Comparison of ENCODE assay signal across 9 cellular contexts in the genomic region with DNA sequence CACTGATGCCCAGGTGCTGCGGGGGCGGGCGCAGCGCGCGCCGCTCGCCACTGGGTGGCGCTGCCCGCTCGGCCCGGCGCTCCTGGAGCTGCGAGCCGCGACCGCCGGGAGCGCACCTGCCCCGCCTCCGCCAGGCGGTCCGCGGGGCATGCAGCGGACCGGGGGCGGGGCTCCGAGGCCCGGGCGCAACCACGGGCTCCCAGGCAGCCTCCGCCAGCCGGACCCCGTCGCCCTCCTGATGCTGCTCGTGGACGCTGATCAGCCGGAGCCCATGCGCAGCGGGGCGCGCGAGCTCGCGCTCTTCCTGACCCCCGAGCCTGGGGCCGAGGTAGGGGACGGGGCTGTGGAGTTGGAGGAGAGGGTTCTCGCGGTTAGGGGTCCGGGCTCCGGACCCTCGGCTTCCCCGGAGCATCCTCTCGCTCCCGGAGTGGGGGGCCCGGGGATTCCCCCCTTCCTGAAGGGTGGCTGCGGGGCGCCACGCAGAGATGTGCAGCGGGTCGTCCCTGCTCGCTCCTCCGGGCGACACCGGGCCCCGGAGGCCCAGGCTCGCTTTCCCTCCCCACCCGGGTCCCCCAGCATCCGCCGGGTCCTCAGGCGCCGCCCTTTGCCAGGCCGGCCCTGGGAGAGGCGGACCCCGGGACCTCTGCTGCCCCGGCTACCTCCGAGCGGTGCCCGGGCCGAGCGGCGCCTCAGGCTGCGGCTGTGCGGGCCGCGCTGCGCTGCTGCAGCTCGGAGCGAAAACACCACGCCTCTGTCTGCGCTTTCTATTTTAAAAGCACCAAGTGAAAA. TPM values are rescaled to one million over a fixed set of nuclear protein-coding genes. Genes with fewer than 3 reads are reported as not detected.
A peak's percentile ranks its signal among the peaks of the same experiment; 100 is the strongest.
DNase-seq lines count a peak whose midpoint lies in the region; ATAC-seq, FAIRE-seq and TF ChIP-seq lines count a peak whose summit lies in the region.
"Had no signal": no experiment of that assay in that cellular context is flagged by ENCODE, and none has a peak within 500 bp of the region (broad histone marks: within the 10 kb centered on the region; RNA-seq: fewer than 3 reads in every experiment).

A gene with protein sequence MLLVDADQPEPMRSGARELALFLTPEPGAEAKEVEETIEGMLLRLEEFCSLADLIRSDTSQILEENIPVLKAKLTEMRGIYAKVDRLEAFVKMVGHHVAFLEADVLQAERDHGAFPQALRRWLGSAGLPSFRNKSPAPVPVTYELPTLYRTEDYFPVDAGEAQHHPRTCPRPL (plus strand): TSS at position 216 of the 789 bp plus-strand sequence. CDS start 23 bp downstream, at position 239.

- no TSS peak for BruUV-seq in endothelial cell of umbilical vein (replicated peaks; lab: Mats Ljungman, UMichigan)

- H3K36me3 ChIP-seq in BLaER1 treated with 17β-estradiol and CSF1 and Interleukin-3, amounts not matched to agents 10 nM and 100 nM, result peaks cover 0 to 22% (median 3%) of the 10 kb centered on the region in 11 experiments; a peak in 7 of 22 replicates
- no peaks in the 10 kb centered on the region for H3K36me3 ChIP-seq in endothelial cell of umbilical vein (ENCODE audit: control insufficient read depth in 2 of 2, extremely low read depth in 1 of 2, insufficient read depth in 2 of 2, low read length in 2 of 2)

- H3K9me3 Mint-ChIP-seq in activated CD8-positive, alpha-beta memory T cell treated with anti-CD3 and anti-CD28 coated beads, Interleukin-2, amount 10 ng/mL, durations not matched to agents 7 days and 5 days (ENCODE audit: low read depth), result no peaks in the 10 kb centered on the region

- H3K27ac ChIP-seq in BLaER1 treated with 17β-estradiol and CSF1 and Interleukin-3, amounts not matched to agents 10 nM and 100 nM, result peak within 1 kb of the TSS; percentile 4 to 92 (median 87); a peak in 20 of 22 replicates
- no peak within 1 kb of the TSS for H3K27ac ChIP-seq in endothelial cell of umbilical vein (ENCODE audit: insufficient read depth, low read depth, low read length)

- H3K36me3 Mint-ChIP-seq in activated CD8-positive, alpha-beta memory T cell treated with anti-CD3 and anti-CD28 coated beads, Interleukin-2, amount 10 ng/mL, durations not matched to agents 7 days and 5 days, result peaks cover 8% of the 10 kb centered on the region

- H3K9me1 ChIP-seq in endothelial cell of umbilical vein (replicated peaks; ENCODE audit: control insufficient read depth, extremely low read depth, insufficient read depth, low read length), result no peaks in the 10 kb centered on the region

- H3K4me3 ChIP-seq in BLaER1 treated with 17β-estradiol and CSF1 and Interleukin-3, amounts not matched to agents 10 nM and 100 nM, result peak within 1 kb of the TSS; percentile 74 to 95 (median 92)
- peak within 1 kb of the TSS; percentile 70 to 82 (median 76) for H3K4me3 ChIP-seq in endothelial cell of umbilical vein (replicated peaks in 1 of 3; ENCODE audit: insufficient read depth in 1 of 3, low read depth in 1 of 3, low read length in 3 of 3)

- dilution Hi-C loops in endothelial cell of umbilical vein (cut with MboI; ENCODE audit: extremely low pct_ligation_motif_present, low sequenced_read_pairs), result no loop called here

- POLR2A ChIA-PET in endothelial cell of umbilical vein (lab: Charles Lee), result interaction anchor here (1.1 kb wide), 1 partner anchor 136 kb away, joined by 6 read pairs; the partner anchor contains the start of gene ADNP

- H3K79me2 ChIP-seq in endothelial cell of umbilical vein (ENCODE audit: control insufficient read depth, insufficient read depth, low read length), result no peaks in the 10 kb centered on the region

- TF ChIP-seq CTCF in endothelial cell of umbilical vein (IDR thresholded peaks at IDR 0.05; ENCODE audit: extremely low read depth in 1 of 2, insufficient read depth in 1 of 2, low read depth in 1 of 2, low read length in 2 of 2), result peak; percentile 74 to 98

- DNase-seq in NOMO-1 (lab: John Stamatoyannopoulos, UW; ENCODE audit: unreplicated experiment in 2 of 2) (peak; percentile 64 to 76), endothelial cell of umbilical vein (ENCODE audit: low read depth, low spot score) (peak; percentile 81), mucosa of gallbladder (ENCODE audit: low spot score) (peak; percentile 83)
- DNase-seq in activated CD8-positive, alpha-beta memory T cell treated with anti-CD3 and anti-CD28 coated beads, Interleukin-2, amount 10 ng/mL, durations not matched to agents 7 days and 5 days, result peak; percentile 87
- DNase-seq in stimulated activated CD8-positive, alpha-beta memory T cell treated with anti-CD3 and anti-CD28 coated beads, Interleukin-4, amount 100 ng/mL, for 24 hours (ENCODE audit: low read depth), result peak; percentile 79

- intact Hi-C loops in endothelial cell of umbilical vein (cut with micrococcal nuclease), result loop anchor here (1.0 kb wide), 3 partner anchors 23 to 186 kb away; no protein-coding TSS in a partner anchor

- H3K27me3 ChIP-seq in BLaER1 treated with 17β-estradiol and CSF1 and Interleukin-3, amounts not matched to agents 10 nM and 100 nM, result no peaks in the 10 kb centered on the region
- H3K27me3 ChIP-seq in endothelial cell of umbilical vein (ENCODE audit: control insufficient read depth in 2 of 2, insufficient read depth in 2 of 2, low read length in 2 of 2), result no peaks in the 10 kb centered on the region

- peaks cover 0 to 11% (median 0%) of the 10 kb centered on the region in 11 experiments; a peak in 2 of 22 replicates for H4K20me1 ChIP-seq in BLaER1 treated with 17β-estradiol and CSF1 and Interleukin-3, amounts not matched to agents 10 nM and 100 nM
- no peaks in the 10 kb centered on the region for H4K20me1 ChIP-seq in endothelial cell of umbilical vein (replicated peaks; ENCODE audit: control insufficient read depth, extremely low read depth, insufficient read depth, low read length)

- H3K4me1 ChIP-seq in BLaER1 treated with 17β-estradiol and CSF1 and Interleukin-3, amounts not matched to agents 10 nM and 100 nM, result peaks cover 27 to 76% (median 68%) of the 10 kb centered on the region in 10 experiments
- peaks cover 10% of the 10 kb centered on the region for H3K4me1 ChIP-seq in endothelial cell of umbilical vein (ENCODE audit: control insufficient read depth, extremely low read depth, insufficient read depth, low read length)

- TF ChIP-seq POLR2A in endothelial cell of umbilical vein (IDR thresholded peaks at IDR 0.05; ENCODE audit: low read depth, low read length), result no peak

- H3K4me3 Mint-ChIP-seq in activated CD8-positive, alpha-beta memory T cell treated with anti-CD3 and anti-CD28 coated beads, Interleukin-2, amount 10 ng/mL, durations not matched to agents 7 days and 5 days, result peak within 1 kb of the TSS; percentile 83

- no peaks in the 10 kb centered on the region for H3K27me3 Mint-ChIP-seq in activated CD8-positive, alpha-beta memory T cell treated with anti-CD3 and anti-CD28 coated beads, Interleukin-2, amount 10 ng/mL, durations not matched to agents 7 days and 5 days

- peaks cover 40% of the 10 kb centered on the region for H3K4me1 Mint-ChIP-seq in activated CD8-positive, alpha-beta memory T cell treated with anti-CD3 and anti-CD28 coated beads, Interleukin-2, amount 10 ng/mL, durations not matched to agents 7 days and 5 days

- peak within 1 kb of the TSS; percentile 71 to 92 (median 89) for H3K9ac ChIP-seq in BLaER1 treated with 17β-estradiol and CSF1 and Interleukin-3, amounts not matched to agents 10 nM and 100 nM
- H3K9ac ChIP-seq in endothelial cell of umbilical vein (replicated peaks; ENCODE audit: extremely low read depth, insufficient read depth, low read length), result peak within 1 kb of the TSS; percentile 12

- peak within 1 kb of the TSS; percentile 78 to 95 (median 90) for H3K4me2 ChIP-seq in BLaER1 treated with 17β-estradiol and CSF1 and Interleukin-3, amounts not matched to agents 10 nM and 100 nM
- H3K4me2 ChIP-seq in endothelial cell of umbilical vein (ENCODE audit: insufficient read depth, low read length), result peak within 1 kb of the TSS; percentile 90

- H3K27ac Mint-ChIP-seq in activated CD8-positive, alpha-beta memory T cell treated with anti-CD3 and anti-CD28 coated beads, Interleukin-2, amount 10 ng/mL, durations not matched to agents 7 days and 5 days, result peak within 1 kb of the TSS; percentile 86

- FAIRE-seq in endothelial cell of umbilical vein (lab: Jason Lieb, UNC), result peak; percentile 68
- FAIRE-seq: islet of Langerhans had no signal

- CTCF ChIA-PET in activated CD8-positive, alpha-beta memory T cell treated with anti-CD3 and anti-CD28 coated beads, Interleukin-2, amount 10 ng/mL, durations not matched to agents 7 days and 5 days (lab: Charles Lee), result interaction anchor here (0.5 to 7.3 kb wide), 75 partner anchors 8 to 531 kb away, joined by 3 to 350 read pairs (median 5); partner anchors contain the start of genes ADNP, DPM1 and MOCS3
- CTCF ChIA-PET in endothelial cell of umbilical vein (lab: Charles Lee), result interaction anchor here (0.7 to 3.8 kb wide), 50 partner anchors 7 to 800 kb away, joined by 3 to 119 read pairs (median 4); partner anchors contain the start of genes ADNP, DPM1 and MOCS3

- peak within 1 kb of the TSS; percentile 99 for H2AFZ ChIP-seq in endothelial cell of umbilical vein (ENCODE audit: low read depth, low read length)

- no peaks in the 10 kb centered on the region for H3K9me3 ChIP-seq in BLaER1 treated with 17β-estradiol and CSF1 and Interleukin-3, amounts not matched to agents 10 nM and 100 nM (replicated peaks in 1 of 11)
- no peaks in the 10 kb centered on the region for H3K9me3 ChIP-seq in endothelial cell of umbilical vein (replicated peaks; ENCODE audit: control insufficient read depth, insufficient read depth, low read length)

- ATAC-seq in GM19025 (IDR thresholded peaks at IDR 0.05; ENCODE audit: low read depth, unreplicated experiment) (peak; percentile 66), HG03196 (IDR thresholded peaks at IDR 0.05; ENCODE audit: unreplicated experiment) (peak; percentile 51)
- ATAC-seq in activated CD8-positive, alpha-beta memory T cell treated with anti-CD3 and anti-CD28 coated beads, Interleukin-2, amount 10 ng/mL, durations not matched to agents 7 days and 5 days, result peak; percentile 85

TF ChIP-seq in endothelial cell of umbilical vein, 7 proteins besides CTCF, POLR2A, EP300 and RAD21 (continues in another document):
- no peak for TF ChIP-seq POLR2AphosphoS5 (IDR thresholded peaks at IDR 0.05; ENCODE audit: insufficient read depth, low read depth, low read length)
- TF ChIP-seq FOS (IDR thresholded peaks at IDR 0.05; ENCODE audit: borderline replicate concordance, insufficient read depth, low read length), result no peak

RNA-seq across cellular contexts. Expression of the gene that starts here (rescaled TPM):
- total RNA-seq in activated CD8-positive, alpha-beta memory T cell treated with anti-CD3 and anti-CD28 coated beads, Interleukin-2, amount 10 ng/mL, durations not matched to agents 7 days and 5 days, result 10 to 100 TPM; 37.6 to 44.8 TPM
- total RNA-seq in endothelial cell of umbilical vein (0.85 and 1.5 TPM in 2 replicates), mucosa of gallbladder (8.2 TPM)
- polyA plus RNA-seq in endothelial cell of umbilical vein, result 1.0 and 1.2 TPM in 2 replicates
- polyA plus RNA-seq in endothelial cell of umbilical vein (2011; cell fraction: cytosol; rRNA removed), result 1.2 and 2.4 TPM in 2 replicates
- polyA plus RNA-seq in endothelial cell of umbilical vein (2011; cell fraction: nucleus; rRNA removed), result 1.0 and 2.4 TPM in 2 replicates
- polyA plus RNA-seq in endothelial cell of umbilical vein (2012), result 4.4 and 6.2 TPM in 2 replicates
- 0.49 and 2.9 TPM in 2 replicates for polyA minus RNA-seq in endothelial cell of umbilical vein
- polyA minus RNA-seq in endothelial cell of umbilical vein (2011; cell fraction: cytosol; rRNA and poly(A)+ RNA removed), result not detected
- 0.72 and 1.1 TPM in 2 replicates for polyA minus RNA-seq in endothelial cell of umbilical vein (2011; cell fraction: nucleus; rRNA and poly(A)+ RNA removed)
